In the genomic region with DNA sequence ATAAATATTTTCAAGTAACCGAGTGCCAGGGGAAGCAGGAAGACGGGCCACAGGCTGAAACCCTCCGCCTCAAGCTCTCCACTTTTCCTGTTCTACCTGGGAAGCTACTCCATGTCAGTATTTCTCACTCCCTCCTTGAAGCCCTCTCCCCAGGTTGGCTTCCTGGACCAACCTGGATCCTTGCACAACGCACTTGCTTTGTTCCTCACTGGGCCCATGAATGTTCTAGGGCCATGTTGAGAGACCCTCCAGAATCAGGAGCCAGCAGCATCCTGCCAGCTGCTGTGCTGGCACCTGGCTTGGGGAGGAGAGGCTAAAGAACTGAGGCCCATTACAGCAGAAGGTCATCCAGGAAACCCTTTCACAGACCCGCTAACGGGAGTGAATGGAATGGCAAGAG, we compare ENCODE assay signal across 1 cellular context.
TF ChIP-seq lines count a peak whose summit lies in the region.

No MANE protein-coding gene starts in this region.

TF ChIP-seq in HepG2, 621 proteins besides CTCF, POLR2A, EP300 and RAD21 (continued from another document):
- TF ChIP-seq, protein P1, sequence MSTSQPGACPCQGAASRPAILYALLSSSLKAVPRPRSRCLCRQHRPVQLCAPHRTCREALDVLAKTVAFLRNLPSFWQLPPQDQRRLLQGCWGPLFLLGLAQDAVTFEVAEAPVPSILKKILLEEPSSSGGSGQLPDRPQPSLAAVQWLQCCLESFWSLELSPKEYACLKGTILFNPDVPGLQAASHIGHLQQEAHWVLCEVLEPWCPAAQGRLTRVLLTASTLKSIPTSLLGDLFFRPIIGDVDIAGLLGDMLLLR (CRISPR knock-in tag; IDR thresholded peaks at IDR 0.05) = no peak
- TF ChIP-seq U2AF1 (optimal IDR thresholded peaks at IDR 0.05; ENCODE audit: low read depth, low read length) = no peak
- TF ChIP-seq, protein P2, sequence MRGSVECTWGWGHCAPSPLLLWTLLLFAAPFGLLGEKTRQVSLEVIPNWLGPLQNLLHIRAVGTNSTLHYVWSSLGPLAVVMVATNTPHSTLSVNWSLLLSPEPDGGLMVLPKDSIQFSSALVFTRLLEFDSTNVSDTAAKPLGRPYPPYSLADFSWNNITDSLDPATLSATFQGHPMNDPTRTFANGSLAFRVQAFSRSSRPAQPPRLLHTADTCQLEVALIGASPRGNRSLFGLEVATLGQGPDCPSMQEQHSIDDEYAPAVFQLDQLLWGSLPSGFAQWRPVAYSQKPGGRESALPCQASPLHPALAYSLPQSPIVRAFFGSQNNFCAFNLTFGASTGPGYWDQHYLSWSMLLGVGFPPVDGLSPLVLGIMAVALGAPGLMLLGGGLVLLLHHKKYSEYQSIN (CRISPR knock-in tag; IDR thresholded peaks at IDR 0.05; ENCODE audit: borderline replicate concordance) = no peak
TF ChIP-seq in HepG2: peak in this region for 0.
